Comparison of ENCODE assay signal across 18 cellular contexts in genomic region chr1:104531990-104532389, GRCh38.
DNase-seq lines count a peak whose midpoint lies in the region; ATAC-seq, FAIRE-seq and TF ChIP-seq lines count a peak whose summit lies in the region.
"Had no signal": no experiment of that assay in that cellular context is flagged by ENCODE, and none has a peak within 500 bp of the region (broad histone marks: within the 10 kb centered on the region; RNA-seq: fewer than 3 reads in every experiment).

No MANE protein-coding gene starts in this region.

- CTCF ChIA-PET in HepG2 (lab: Yijun Ruan, JAX; ENCODE audit: low intra/inter-chr PET ratio, low total read pairs) (no interaction called here), K562 (lab: Yijun Ruan, JAX; ENCODE audit: low intra/inter-chr PET ratio) (no interaction called here)

- no peak for ATAC-seq in HepG2
- no peak for ATAC-seq in right lobe of liver
- no peak for ATAC-seq in K562
- ATAC-seq: GM23338, HCT116 had no signal

- H3K36me3 ChIP-seq in HepG2 (replicated peaks in 1 of 2; ENCODE audit: control insufficient read depth in 1 of 2, insufficient read depth in 2 of 2, low read length in 2 of 2) (no peaks in the 10 kb centered on the region), right lobe of liver (no peaks in the 10 kb centered on the region), K562 (ENCODE audit: control insufficient read depth, insufficient read depth, low read length) (no peaks in the 10 kb centered on the region), small intestine (ENCODE audit: control insufficient read depth in 2 of 2, insufficient read depth in 2 of 2, low read length in 2 of 2) (no peaks in the 10 kb centered on the region)

- H4K20me1 ChIP-seq in HepG2 (ENCODE audit: insufficient read depth, low read length) (no peaks in the 10 kb centered on the region), K562 (replicated peaks; ENCODE audit: control insufficient read depth, insufficient read depth, low read length) (no peaks in the 10 kb centered on the region)

- H3K9ac ChIP-seq in HepG2 (ENCODE audit: insufficient read depth, low read depth, low read length) (no peak overlapping the region), K562 (ENCODE audit: insufficient read depth in 1 of 2, low read depth in 2 of 2, low read length in 2 of 2) (no peak overlapping the region)

- peaks cover 4% of the 10 kb centered on the region; the same call in 1 of the 2 replicates for H3K9me3 ChIP-seq in HepG2 (ENCODE audit: low read length)
- H3K9me3 ChIP-seq in right lobe of liver: no peaks in the 10 kb centered on the region
- no peaks in the 10 kb centered on the region for H3K9me3 ChIP-seq in K562 (replicated peaks; ENCODE audit: control insufficient read depth, insufficient read depth, low read depth, low read length)
- no peaks in the 10 kb centered on the region for H3K9me3 ChIP-seq in small intestine (ENCODE audit: control insufficient read depth, low read depth)

- H3K4me1 ChIP-seq in HepG2 (ENCODE audit: insufficient read depth, low read length) (no peaks in the 10 kb centered on the region), right lobe of liver (no peaks in the 10 kb centered on the region), K562 (replicated peaks in 1 of 2; ENCODE audit: control insufficient read depth in 2 of 2, insufficient read depth in 2 of 2, low read length in 2 of 2) (no peaks in the 10 kb centered on the region), small intestine (ENCODE audit: control insufficient read depth in 2 of 2, insufficient read depth in 1 of 2, low read depth in 1 of 2, low read length in 1 of 2) (no peaks in the 10 kb centered on the region)

- in situ Hi-C loops in HepG2 (cut with HindIII; ENCODE audit: extremely low pct_ligation_motif_present, low pct_unique_long_range_greater_than_20kb) (no loop called here), K562 (cut with MboI) (no loop called here)

- H3K27me3 ChIP-seq in HepG2 (ENCODE audit: control insufficient read depth in 1 of 2, insufficient read depth in 2 of 2, low read length in 2 of 2) (no peaks in the 10 kb centered on the region; a peak in 1 of 5 replicates), right lobe of liver (no peaks in the 10 kb centered on the region), K562 (ENCODE audit: control insufficient read depth in 2 of 2, insufficient read depth in 2 of 2, low read length in 2 of 2) (no peaks in the 10 kb centered on the region), small intestine (ENCODE audit: control insufficient read depth in 2 of 2, insufficient read depth in 2 of 2, low read length in 2 of 2) (no peaks in the 10 kb centered on the region)

- intact Hi-C loops in HepG2 (cut with micrococcal nuclease; ENCODE audit: unreplicated experiment): no loop called here
- intact Hi-C loops in right lobe of liver (cut with DNase I): no loop called here
- intact Hi-C loops in K562 (cut with micrococcal nuclease): no loop called here

- H3K4me2 ChIP-seq in HepG2 (ENCODE audit: low read depth, low read length) (no peak overlapping the region), K562 (ENCODE audit: insufficient read depth, low read length) (no peak overlapping the region)
- H3K4me2 ChIP-seq: GM23338 had no signal

- H3K79me2 ChIP-seq in HepG2 (ENCODE audit: insufficient read depth, low read length): no peaks in the 10 kb centered on the region
- H3K79me2 ChIP-seq in K562 (ENCODE audit: control insufficient read depth, insufficient read depth, low read length): no peaks in the 10 kb centered on the region

- TF ChIP-seq RAD21 in HepG2 (CRISPR knock-in tag; IDR thresholded peaks at IDR 0.05) (no peak), K562 (CRISPR knock-in tag; conservative IDR thresholded peaks at IDR 0.05 in 1 of 2, IDR thresholded peaks at IDR 0.05 in 1 of 2) (no peak)

- no peaks in the 10 kb centered on the region for H3K9me1 ChIP-seq in K562 (ENCODE audit: control insufficient read depth, insufficient read depth, low read length)

- no peak overlapping the region for H3K4me3 ChIP-seq in HepG2 (replicated peaks in 1 of 3; ENCODE audit: insufficient read depth in 1 of 3, low read depth in 2 of 3, low read length in 3 of 3)
- H3K4me3 ChIP-seq in right lobe of liver: no peak overlapping the region
- H3K4me3 ChIP-seq in K562: no peak overlapping the region
- no peak overlapping the region for H3K4me3 ChIP-seq in small intestine (ENCODE audit: low read depth in 1 of 2, low read length in 2 of 2)
- H3K4me3 ChIP-seq: GM23338 had no signal

- TF ChIP-seq CTCF in HepG2 (CRISPR knock-in tag; IDR thresholded peaks at IDR 0.05) (no peak), right lobe of liver (IDR thresholded peaks at IDR 0.05) (no peak), K562 (IDR thresholded peaks at IDR 0.05 in 2 of 3, conservative IDR thresholded peaks at IDR 0.05 in 1 of 3; ENCODE audit: insufficient read depth in 2 of 3, low read depth in 1 of 3, low read length in 3 of 3) (no peak)

- DNase-seq in HepG2 (ENCODE audit: low spot score): no peak
- no peak for DNase-seq in right lobe of liver
- DNase-seq in K562 (ENCODE audit: extremely low read depth in 1 of 4, low spot score in 3 of 4): no peak
- DNase-seq in small intestine: no peak
- no peak for DNase-seq in dermis blood vessel endothelial cell
- DNase-seq in NCI-H1436 (lab: John Stamatoyannopoulos, UW): no peak
- DNase-seq: C1 segment of cervical spinal cord; Calu3; CD4-positive, alpha-beta memory T cell; COR-L47; DMS53; DMS79 treated with DMSO at 0.1 percent for 48 hours; H9 had no signal

- POLR2A ChIA-PET in HepG2 (lab: Yijun Ruan, JAX) (no interaction called here), K562 (lab: Yijun Ruan, JAX) (no interaction called here)

- no TSS peak for BruUV-seq in HepG2 (replicated peaks; lab: Mats Ljungman, UMichigan)
- BruUV-seq in K562 (replicated peaks; lab: Mats Ljungman, UMichigan): no TSS peak

- FAIRE-seq in HepG2 (lab: Jason Lieb, UNC) (no peak), K562 (lab: Jason Lieb, UNC) (no peak), small intestine (lab: Jason Lieb, UNC) (peak; percentile 39)
- FAIRE-seq: GM12892, GM19239 had no signal

- TF ChIP-seq POLR2A in HepG2 (IDR thresholded peaks at IDR 0.05; ENCODE audit: insufficient read depth in 1 of 2, low read depth in 2 of 2, low read length in 2 of 2): no peak
- TF ChIP-seq POLR2A in right lobe of liver (IDR thresholded peaks at IDR 0.05): no peak
- no peak for TF ChIP-seq POLR2A in K562 (conservative IDR thresholded peaks at IDR 0.05)

- TF ChIP-seq EP300 in HepG2 (IDR thresholded peaks at IDR 0.05; ENCODE audit: low read depth in 2 of 2, low read length in 2 of 2) (no peak), HepG2 (CRISPR knock-in tag; IDR thresholded peaks at IDR 0.05; ENCODE audit: borderline replicate concordance) (no peak), K562 (IDR thresholded peaks at IDR 0.05; ENCODE audit: low read length) (no peak)

- WGBS in HepG2 (ENCODE audit: low lambda C conversion rate): 23% methylated on average over 2 of the region's 2 CpGs
- 69% methylated on average over 2 of the region's 2 CpGs for WGBS in right lobe of liver (ENCODE audit: insufficient coverage, low coverage, low lambda C conversion rate, missing lambda C conversion rate)
- WGBS in K562 (ENCODE audit: insufficient coverage, low coverage, missing lambda C conversion rate): 3% methylated on average over 2 of the region's 2 CpGs
- WGBS in small intestine, 3 donors: 84 to 85% (median 84%) methylated on average over 2 of the region's 2 CpGs

- H3K27ac ChIP-seq in HepG2 (ENCODE audit: extremely low read length, insufficient read depth, low read length): no peak overlapping the region
- no peak overlapping the region for H3K27ac ChIP-seq in right lobe of liver
- H3K27ac ChIP-seq in K562 (ENCODE audit: extremely low read depth, low read depth, low read length): no peak overlapping the region
- no peak overlapping the region for H3K27ac ChIP-seq in small intestine (ENCODE audit: low read depth in 1 of 2, low read length in 1 of 2)
- H3K27ac ChIP-seq: 22Rv1 had no signal

- H2AFZ ChIP-seq in HepG2 (ENCODE audit: low read length): no peak overlapping the region
- no peak overlapping the region for H2AFZ ChIP-seq in K562 (ENCODE audit: low read depth, low read length)
- H2AFZ ChIP-seq: GM23338 had no signal

TF ChIP-seq in HepG2, 621 proteins besides CTCF, POLR2A, EP300 and RAD21:
- TF ChIP-seq MAFF (IDR thresholded peaks at IDR 0.05; ENCODE audit: low read depth, low read length) (peak; percentile 80), HDAC2 (CRISPR knock-in tag; IDR thresholded peaks at IDR 0.05) (no peak), ZSCAN9 (CRISPR knock-in tag; IDR thresholded peaks at IDR 0.05; ENCODE audit: borderline replicate concordance) (no peak), MAFK (conservative IDR thresholded peaks at IDR 0.05 in 1 of 2, IDR thresholded peaks at IDR 0.05 in 1 of 2; ENCODE audit: low read length in 2 of 2) (peak; percentile 75 to 89)

TF ChIP-seq in K562, 482 proteins besides CTCF, POLR2A, EP300 and RAD21 (continues in another document):
- TF ChIP-seq ID3 (CRISPR knock-in tag; IDR thresholded peaks at IDR 0.05): no peak
- no peak for TF ChIP-seq ID3 (tag; IDR thresholded peaks at IDR 0.05)
- no peak for TF ChIP-seq DMBX1 (CRISPR knock-in tag; IDR thresholded peaks at IDR 0.05; ENCODE audit: borderline replicate concordance)
- TF ChIP-seq POLR2AphosphoS5 (IDR thresholded peaks at IDR 0.05; ENCODE audit: control insufficient read depth, insufficient read depth, low read depth, low read length): no peak
- TF ChIP-seq MAFK (IDR thresholded peaks at IDR 0.05; ENCODE audit: low read length): peak; percentile 46; the same call in 1 of the 2 replicates
- no peak for TF ChIP-seq TFE3 (CRISPR knock-in tag; IDR thresholded peaks at IDR 0.05)

Comparison
In these comparisons a context has a peak if more than half of its experiments do, and no peak if none do; other contexts are left out.
1. Of the 241 proteins assayed by ChIP-seq in both HepG2 and K562: peak only in HepG2: none; only in K562: none; in both: MAFF and MAFK; in neither: 239.